11 cellular contexts compared by ENCODE assay signal in the genomic region with DNA sequence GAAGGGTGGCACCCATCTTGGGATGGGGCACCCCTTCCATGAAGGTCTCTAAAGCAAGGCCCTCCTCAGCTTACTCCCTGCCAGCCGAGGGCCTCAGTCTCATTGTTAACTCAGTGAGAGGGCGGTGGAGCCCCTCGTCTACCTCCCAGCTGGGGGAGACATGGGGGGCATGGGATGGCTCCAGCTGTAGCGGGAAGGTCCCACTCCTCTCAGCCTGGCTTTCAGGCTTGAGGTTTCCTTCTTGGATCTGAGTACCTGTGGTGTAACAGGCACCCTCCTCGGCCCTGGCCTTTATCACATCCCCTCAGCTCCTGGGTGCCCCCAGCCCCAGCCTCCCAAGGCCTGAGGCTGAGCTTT. TPM values are rescaled to one million over a fixed set of nuclear protein-coding genes. Genes with fewer than 3 reads are reported as not detected.
DNase-seq lines count a peak whose midpoint lies in the region; ATAC-seq, FAIRE-seq and TF ChIP-seq lines count a peak whose summit lies in the region.
"Had no signal": no experiment of that assay in that cellular context is flagged by ENCODE, and none has a peak within 500 bp of the region (broad histone marks: within the 10 kb centered on the region; RNA-seq: fewer than 3 reads in every experiment).

No MANE protein-coding gene starts in this region.

- H3K27me3 ChIP-seq in A673 (replicated peaks; ENCODE audit: insufficient read depth, low read depth, low read length, poor library complexity) (no peaks in the 10 kb centered on the region), SJCRH30 (no peaks in the 10 kb centered on the region)

- no peak for DNase-seq in A673 (ENCODE audit: low spot score)
- no peak for DNase-seq in memory B cell (ENCODE audit: low spot score in 2 of 2)
- no peak for DNase-seq in SJCRH30
- no peak for DNase-seq in NOMO-1 treated with dmso at 0.1 percent for 144 hours (lab: John Stamatoyannopoulos, UW; ENCODE audit: unreplicated experiment)
- no peak for DNase-seq in RCC 7860 (ENCODE audit: low spot score)
- DNase-seq: activated CD4-positive, alpha-beta T cell treated with anti-CD3 and anti-CD28 coated beads, Interleukin-2, amount 50 U/mL, for 4 hours had no signal

- H3K9me3 ChIP-seq in A673 (ENCODE audit: low read depth, low read length, poor library complexity, severe bottlenecking), result no peaks in the 10 kb centered on the region
- no peaks in the 10 kb centered on the region for H3K9me3 ChIP-seq in HEK293 (ENCODE audit: control insufficient read depth, insufficient read depth, low read depth, low read length)
- H3K9me3 ChIP-seq in SJCRH30 (replicated peaks), result peaks cover 10% of the 10 kb centered on the region; the same call in 1 of the 2 replicates

- intact Hi-C loops in A673 (cut with micrococcal nuclease; ENCODE audit: unreplicated experiment), result no loop called here

- H3K9me3 Mint-ChIP-seq in activated T-helper 17 cell treated with anti-CD3 and anti-CD28 coated beads, Interleukin-2, amount 50 U/mL, for 72 hours, result no peaks in the 10 kb centered on the region
- H3K9me3 Mint-ChIP-seq in memory B cell, result peaks cover 9% of the 10 kb centered on the region

- H3K4me1 Mint-ChIP-seq in activated T-helper 17 cell treated with anti-CD3 and anti-CD28 coated beads, Interleukin-2, amount 50 U/mL, for 72 hours, result peaks cover 10% of the 10 kb centered on the region
- peaks cover 31% of the 10 kb centered on the region for H3K4me1 Mint-ChIP-seq in memory B cell

- peaks cover 14% of the 10 kb centered on the region for H3K4me1 ChIP-seq in A673 (ENCODE audit: insufficient read depth, low read length, poor library complexity, severe bottlenecking)
- peaks cover 15% of the 10 kb centered on the region for H3K4me1 ChIP-seq in HEK293 (ENCODE audit: control insufficient read depth, insufficient read depth, low read length)
- H3K4me1 ChIP-seq in SJCRH30, result 0 out of 2 replicates have a peak, but pooled peaks cover 3% of the 10 kb centered on the region

- H3K27me3 Mint-ChIP-seq in activated T-helper 17 cell treated with anti-CD3 and anti-CD28 coated beads, Interleukin-2, amount 50 U/mL, for 72 hours, result no peaks in the 10 kb centered on the region
- H3K27me3 Mint-ChIP-seq in memory B cell, result no peaks in the 10 kb centered on the region

- H3K4me3 Mint-ChIP-seq in activated T-helper 17 cell treated with anti-CD3 and anti-CD28 coated beads, Interleukin-2, amount 50 U/mL, for 72 hours, result peak overlapping the region; percentile 97
- peak overlapping the region; percentile 47 for H3K4me3 Mint-ChIP-seq in memory B cell

- TF ChIP-seq CTCF in A673 (conservative IDR thresholded peaks at IDR 0.05; ENCODE audit: low read depth, low read length), result no peak
- no peak for TF ChIP-seq CTCF in HEK293 (tag by site-specific recombination; IDR thresholded peaks at IDR 0.05)

- FAIRE-seq in RCC 7860 (lab: Jason Lieb, UNC), result no peak
- FAIRE-seq: colon had no signal

- peak overlapping the region; percentile 98 for H3K27ac Mint-ChIP-seq in activated T-helper 17 cell treated with anti-CD3 and anti-CD28 coated beads, Interleukin-2, amount 50 U/mL, for 72 hours
- peak overlapping the region; percentile 96 for H3K27ac Mint-ChIP-seq in memory B cell

- H3K4me3 ChIP-seq in A673 (ENCODE audit: low read depth, low read length, poor library complexity, severe bottlenecking) (peak overlapping the region; percentile 96), HEK293 (ENCODE audit: low read depth, low read length) (no peak overlapping the region), SJCRH30 (no peak overlapping the region)

- peak overlapping the region; percentile 95 for H3K27ac ChIP-seq in A673 (ENCODE audit: low read depth, low read length, poor library complexity, severe bottlenecking)
- H3K27ac ChIP-seq in HEK293 (ENCODE audit: extremely low read depth, low read depth, low read length), result peak overlapping the region; percentile 94
- no peak overlapping the region for H3K27ac ChIP-seq in SJCRH30

- ATAC-seq in activated T-helper 17 cell treated with anti-CD3 and anti-CD28 coated beads, Interleukin-2, amount 50 U/mL, for 72 hours (replicated peaks), result no peak
- ATAC-seq in memory B cell (ENCODE audit: low read depth) (no peak), HG02970 (IDR thresholded peaks at IDR 0.05; ENCODE audit: low FRiP score, unreplicated experiment) (no peak)

- CTCF ChIA-PET in A673 (lab: Charles Lee) (no interaction called here), HEK293 (lab: Yijun Ruan, JAX) (interaction anchor here (0.6 to 1.0 kb wide), 3 partner anchors 15 to 122 kb away, joined by 3 to 4 read pairs (median 3); no protein-coding TSS in a partner anchor)

- no TSS peak for BruUV-seq in A673 (replicated peaks; lab: Mats Ljungman, UMichigan)

- POLR2A ChIA-PET in A673 (lab: Charles Lee; ENCODE audit: low non-redundant PET) (no interaction called here), HEK293 (lab: Yijun Ruan, JAX) (interaction anchor here (0.9 to 1.7 kb wide), 4 partner anchors 13 to 75 kb away, joined by 3 to 13 read pairs (median 4); no protein-coding TSS in a partner anchor)

- H3K36me3 ChIP-seq in A673 (ENCODE audit: insufficient read depth, low read length, poor library complexity, severe bottlenecking) (peaks cover 22% of the 10 kb centered on the region), HEK293 (ENCODE audit: control insufficient read depth in 2 of 2, insufficient read depth in 1 of 2, low read length in 2 of 2) (peaks cover 14 to 31% of the 10 kb centered on the region in 2 experiments), SJCRH30 (peaks cover 19% of the 10 kb centered on the region)

- H3K36me3 Mint-ChIP-seq in activated T-helper 17 cell treated with anti-CD3 and anti-CD28 coated beads, Interleukin-2, amount 50 U/mL, for 72 hours (ENCODE audit: low read depth), result peaks cover 53% of the 10 kb centered on the region
- H3K36me3 Mint-ChIP-seq in memory B cell, result peaks cover 21% of the 10 kb centered on the region

TF ChIP-seq in HEK293, 187 proteins besides CTCF, POLR2A, EP300 and RAD21:
- TF ChIP-seq ZNF138 (tag by site-specific recombination; IDR thresholded peaks at IDR 0.05; ENCODE audit: borderline replicate concordance), result no peak
- TF ChIP-seq ZNF19 (tag by site-specific recombination; IDR thresholded peaks at IDR 0.05; ENCODE audit: low read depth), result no peak
- no peak for TF ChIP-seq ZNF658 (tag by site-specific recombination; IDR thresholded peaks at IDR 0.05)
- no peak for TF ChIP-seq GFI1B (tag by site-specific recombination; IDR thresholded peaks at IDR 0.05)
- TF ChIP-seq WT1 (tag by site-specific recombination; IDR thresholded peaks at IDR 0.05), result no peak
- no peak for TF ChIP-seq OVOL3 (tag by site-specific recombination; IDR thresholded peaks at IDR 0.05)
- TF ChIP-seq, protein P1, sequence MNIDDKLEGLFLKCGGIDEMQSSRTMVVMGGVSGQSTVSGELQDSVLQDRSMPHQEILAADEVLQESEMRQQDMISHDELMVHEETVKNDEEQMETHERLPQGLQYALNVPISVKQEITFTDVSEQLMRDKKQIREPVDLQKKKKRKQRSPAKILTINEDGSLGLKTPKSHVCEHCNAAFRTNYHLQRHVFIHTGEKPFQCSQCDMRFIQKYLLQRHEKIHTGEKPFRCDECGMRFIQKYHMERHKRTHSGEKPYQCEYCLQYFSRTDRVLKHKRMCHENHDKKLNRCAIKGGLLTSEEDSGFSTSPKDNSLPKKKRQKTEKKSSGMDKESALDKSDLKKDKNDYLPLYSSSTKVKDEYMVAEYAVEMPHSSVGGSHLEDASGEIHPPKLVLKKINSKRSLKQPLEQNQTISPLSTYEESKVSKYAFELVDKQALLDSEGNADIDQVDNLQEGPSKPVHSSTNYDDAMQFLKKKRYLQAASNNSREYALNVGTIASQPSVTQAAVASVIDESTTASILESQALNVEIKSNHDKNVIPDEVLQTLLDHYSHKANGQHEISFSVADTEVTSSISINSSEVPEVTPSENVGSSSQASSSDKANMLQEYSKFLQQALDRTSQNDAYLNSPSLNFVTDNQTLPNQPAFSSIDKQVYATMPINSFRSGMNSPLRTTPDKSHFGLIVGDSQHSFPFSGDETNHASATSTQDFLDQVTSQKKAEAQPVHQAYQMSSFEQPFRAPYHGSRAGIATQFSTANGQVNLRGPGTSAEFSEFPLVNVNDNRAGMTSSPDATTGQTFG (tag by site-specific recombination; IDR thresholded peaks at IDR 0.05; ENCODE audit: borderline replicate concordance), result no peak
- TF ChIP-seq ZNF184 (tag by site-specific recombination; IDR thresholded peaks at IDR 0.05), result no peak
- no peak for TF ChIP-seq FEZF1 (tag by site-specific recombination; IDR thresholded peaks at IDR 0.05)
- no peak for TF ChIP-seq SALL2 (tag by site-specific recombination; IDR thresholded peaks at IDR 0.05; ENCODE audit: borderline replicate concordance)

RNA-seq across cellular contexts. Expression of gene MIF, which starts 2.0 kb away (rescaled TPM):
- total RNA-seq in A673 (2021), result 802 and 864 TPM in 2 replicates
- total RNA-seq in activated T-helper 17 cell treated with anti-CD3 and anti-CD28 coated beads, Interleukin-2, amount 50 U/mL, for 72 hours, result 1,000 to 10,000 TPM; 1,250 to 1,556 TPM
- 270 and 350 TPM in 2 replicates for total RNA-seq in SJCRH30 (2014; rRNA removed; shearing (Covaris generic))

RNA-seq across cellular contexts. Expression of gene SLC2A11, which starts 38.5 kb away (rescaled TPM):
- total RNA-seq in A673 (2021), result 4.9 and 6.2 TPM in 2 replicates
- 1 to 10 TPM; 3.8 to 5.9 TPM for total RNA-seq in activated T-helper 17 cell treated with anti-CD3 and anti-CD28 coated beads, Interleukin-2, amount 50 U/mL, for 72 hours
- total RNA-seq in SJCRH30 (2014; rRNA removed; shearing (Covaris generic)), result 0.51 and 1.9 TPM in 2 replicates

RNA-seq across cellular contexts. Expression of gene DERL3, which starts 57.3 kb away (rescaled TPM):
- 1.5 and 2.0 TPM in 2 replicates for total RNA-seq in A673 (2021)
- 1 to 10 TPM; 5.0 to 9.3 TPM for total RNA-seq in activated T-helper 17 cell treated with anti-CD3 and anti-CD28 coated beads, Interleukin-2, amount 50 U/mL, for 72 hours
- not detected in 2 replicates for total RNA-seq in SJCRH30 (2014; rRNA removed; shearing (Covaris generic))
- total RNA-seq: HT1080 had no signal
